1 cellular context compared by ENCODE assay signal in genomic region chr1:26945728-26946127, GRCh38.
A peak's percentile ranks its signal among the peaks of the same experiment; 100 is the strongest.
TF ChIP-seq lines count a peak whose summit lies in the region.

No MANE protein-coding gene starts in this region.

TF ChIP-seq in HepG2, 621 proteins besides CTCF, POLR2A, EP300 and RAD21:
- TF ChIP-seq ELF1 (CRISPR knock-in tag; IDR thresholded peaks at IDR 0.05), result no peak
- peak; percentile 64 for TF ChIP-seq RXRB (CRISPR knock-in tag; IDR thresholded peaks at IDR 0.05; ENCODE audit: borderline replicate concordance)
- TF ChIP-seq ZNF7 (CRISPR knock-in tag; IDR thresholded peaks at IDR 0.05), result peak; percentile 88
- TF ChIP-seq EED (CRISPR knock-in tag; IDR thresholded peaks at IDR 0.05), result no peak
- TF ChIP-seq RARA (CRISPR knock-in tag; IDR thresholded peaks at IDR 0.05), result peak; percentile 90
- no peak for TF ChIP-seq ZNF607 (CRISPR knock-in tag; IDR thresholded peaks at IDR 0.05; ENCODE audit: borderline replicate concordance)
- TF ChIP-seq ZNF235 (CRISPR knock-in tag; IDR thresholded peaks at IDR 0.05; ENCODE audit: borderline replicate concordance), result no peak
- TF ChIP-seq ZNF468 (CRISPR knock-in tag; IDR thresholded peaks at IDR 0.05), result no peak
- TF ChIP-seq ZNF501 (CRISPR knock-in tag; IDR thresholded peaks at IDR 0.05), result 0 out of 2 replicates have a peak, but pooled peaks have one; percentile 38
- TF ChIP-seq FOXO1 (CRISPR knock-in tag; IDR thresholded peaks at IDR 0.05), result peak; percentile 20; the same call in 1 of the 2 replicates
- no peak for TF ChIP-seq ZBTB21 (CRISPR knock-in tag; IDR thresholded peaks at IDR 0.05)
- peak; percentile 30; the same call in 1 of the 2 replicates for TF ChIP-seq RXRA (CRISPR knock-in tag; IDR thresholded peaks at IDR 0.05)
- TF ChIP-seq IKZF5 (CRISPR knock-in tag; IDR thresholded peaks at IDR 0.05), result 0 out of 2 replicates have a peak, but pooled peaks have one; percentile 8
- no peak for TF ChIP-seq HOXA7 (CRISPR knock-in tag; IDR thresholded peaks at IDR 0.05)
- no peak for TF ChIP-seq NR2F6 (IDR thresholded peaks at IDR 0.05)
- TF ChIP-seq NR2F6 (CRISPR knock-in tag; IDR thresholded peaks at IDR 0.05), result peak; percentile 21; the same call in 1 of the 2 replicates
- TF ChIP-seq ZBTB4 (CRISPR knock-in tag; IDR thresholded peaks at IDR 0.05; ENCODE audit: borderline replicate concordance), result 0 out of 2 replicates have a peak, but pooled peaks have one; percentile 71
- TF ChIP-seq ZFP91 (CRISPR knock-in tag; IDR thresholded peaks at IDR 0.05; ENCODE audit: borderline replicate concordance), result 0 out of 2 replicates have a peak, but pooled peaks have one; percentile 33
- TF ChIP-seq ZNF331 (CRISPR knock-in tag; IDR thresholded peaks at IDR 0.05), result no peak
- TF ChIP-seq PHF20 (CRISPR knock-in tag; IDR thresholded peaks at IDR 0.05), result no peak
- TF ChIP-seq ZNF687 (CRISPR knock-in tag; IDR thresholded peaks at IDR 0.05), result peak; percentile 80
- no peak for TF ChIP-seq SNAPC5 (CRISPR knock-in tag; IDR thresholded peaks at IDR 0.05; ENCODE audit: borderline replicate concordance)
- 0 out of 2 replicates have a peak, but pooled peaks have one; percentile 17 for TF ChIP-seq ZC3H13 (CRISPR knock-in tag; IDR thresholded peaks at IDR 0.05)
- no peak for TF ChIP-seq SP4 (CRISPR knock-in tag; IDR thresholded peaks at IDR 0.05)
- TF ChIP-seq ZNF646 (CRISPR knock-in tag; IDR thresholded peaks at IDR 0.05), result no peak
- no peak for TF ChIP-seq SAP130 (CRISPR knock-in tag; IDR thresholded peaks at IDR 0.05; ENCODE audit: low read depth)
- TF ChIP-seq NFYB (CRISPR knock-in tag; IDR thresholded peaks at IDR 0.05), result no peak
- TF ChIP-seq RFX5 (IDR thresholded peaks at IDR 0.05; ENCODE audit: low read depth, low read length), result no peak
- TF ChIP-seq SOX13 (IDR thresholded peaks at IDR 0.05), result no peak
- TF ChIP-seq SOX13 (CRISPR knock-in tag; conservative IDR thresholded peaks at IDR 0.05 in 1 of 2, IDR thresholded peaks at IDR 0.05 in 1 of 2), result peak in 1 of 2 experiments; percentile 14; a peak in 1 of 4 replicates
- TF ChIP-seq ZNF598 (CRISPR knock-in tag; IDR thresholded peaks at IDR 0.05; ENCODE audit: borderline replicate concordance), result no peak
- no peak for TF ChIP-seq SPEN (CRISPR knock-in tag; IDR thresholded peaks at IDR 0.05; ENCODE audit: low read depth)
- peak; percentile 36; the same call in 1 of the 2 replicates for TF ChIP-seq SKIL (CRISPR knock-in tag; IDR thresholded peaks at IDR 0.05; ENCODE audit: borderline replicate concordance)
- no peak for TF ChIP-seq ZNF563 (CRISPR knock-in tag; IDR thresholded peaks at IDR 0.05)
- no peak for TF ChIP-seq GABPA (IDR thresholded peaks at IDR 0.05; ENCODE audit: low read depth, low read length)
- TF ChIP-seq GABPA (CRISPR knock-in tag; IDR thresholded peaks at IDR 0.05; ENCODE audit: low read depth), result no peak
- TF ChIP-seq MIXL1 (CRISPR knock-in tag; IDR thresholded peaks at IDR 0.05), result no peak
- no peak for TF ChIP-seq ZNF234 (CRISPR knock-in tag; conservative IDR thresholded peaks at IDR 0.05)
- TF ChIP-seq ZSCAN30 (CRISPR knock-in tag; IDR thresholded peaks at IDR 0.05), result no peak
- 0 out of 2 replicates have a peak, but pooled peaks have one; percentile 14 for TF ChIP-seq ZNF780A (CRISPR knock-in tag; IDR thresholded peaks at IDR 0.05)
